Comparison of ENCODE assay signal across 1 cellular context in genomic region chr19:43622070-43622469, GRCh38.
TF ChIP-seq lines count a peak whose summit lies in the region.

No MANE protein-coding gene starts in this region.

TF ChIP-seq in K562, 482 proteins besides CTCF, POLR2A, EP300 and RAD21:
- peak; percentile 89 for TF ChIP-seq PRDM10 (IDR thresholded peaks at IDR 0.05; ENCODE audit: partially characterized antibody)
- TF ChIP-seq ZNF124 (CRISPR knock-in tag; IDR thresholded peaks at IDR 0.05) = no peak
